8 cellular contexts compared by ENCODE assay signal in the genomic region with DNA sequence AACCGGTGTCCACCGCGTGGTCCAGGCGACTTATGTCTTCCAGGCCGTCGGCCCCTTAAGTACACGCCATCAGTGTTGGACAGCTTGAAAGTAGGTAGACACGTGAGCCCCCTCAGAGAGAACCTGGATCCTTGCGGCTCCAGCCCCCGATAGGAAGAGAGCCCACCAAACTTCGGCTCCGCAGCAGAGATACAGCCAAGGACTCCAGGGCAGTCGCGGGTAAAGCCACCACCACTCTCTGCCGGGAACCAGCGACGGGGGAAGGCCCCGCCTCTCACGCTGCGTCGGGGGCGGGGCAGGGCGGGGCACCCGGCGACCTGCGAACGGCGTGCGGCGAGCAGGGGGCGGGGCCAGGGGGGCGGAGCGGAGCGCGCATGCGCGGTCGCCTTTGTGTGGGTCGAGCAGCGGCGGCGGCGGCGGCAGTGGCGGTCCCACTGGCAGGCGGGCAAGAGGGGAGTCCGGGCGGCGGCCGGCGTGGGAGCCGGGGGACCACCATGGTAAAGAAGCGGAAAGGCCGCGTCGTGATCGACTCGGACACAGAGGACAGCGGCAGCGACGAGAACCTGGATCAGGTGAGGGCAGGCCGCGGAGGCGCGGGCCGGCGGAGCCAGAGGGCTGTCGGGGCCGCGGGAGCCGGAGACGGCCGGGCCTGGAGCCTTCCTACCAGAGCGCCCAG. TPM values are rescaled to one million over a fixed set of nuclear protein-coding genes. Genes with fewer than 3 reads are reported as not detected.
A peak's percentile ranks its signal among the peaks of the same experiment; 100 is the strongest.
DNase-seq lines count a peak whose midpoint lies in the region; ATAC-seq and TF ChIP-seq lines count a peak whose summit lies in the region.

A gene (plus strand): TSS at position 354 of the 676 bp plus-strand sequence. CDS start 21 bp downstream, at position 375.

- H3K9me3 ChIP-seq in aorta (ENCODE audit: control insufficient read depth, low read length): no peaks in the 10 kb centered on the region

- no peaks in the 10 kb centered on the region for H3K36me3 ChIP-seq in aorta (ENCODE audit: control insufficient read depth in 1 of 2, insufficient read depth in 2 of 2, low read length in 1 of 2)

- peak; percentile 57 for DNase-seq in NCI-H2029 (lab: John Stamatoyannopoulos, UW)
- DNase-seq in T-helper 9 cell: peak; percentile 97
- peak; percentile 59 for DNase-seq in astrocyte of the cerebellum (ENCODE audit: low read depth)
- peak; percentile 93 for DNase-seq in hepatic stellate cell (ENCODE audit: low spot score)
- peak; percentile 64 for DNase-seq in renal cortical epithelial cell (ENCODE audit: low read depth)
- DNase-seq in aorta: peak; percentile 96 to 99

- WGBS in aorta, 2 donors: 0% methylated on average over 46 to 74 of the region's 74 CpGs

- in situ Hi-C loops in astrocyte of the cerebellum (cut with HindIII; ENCODE audit: low sequenced_read_pairs): no loop called here

- no peaks in the 10 kb centered on the region for H3K4me1 ChIP-seq in aorta (ENCODE audit: control insufficient read depth in 1 of 2, insufficient read depth in 2 of 2, low read length in 2 of 2)

- H3K27ac ChIP-seq in aorta (ENCODE audit: low read depth in 1 of 2, low read length in 2 of 2): peak within 1 kb of the TSS in 1 of 2 donors; percentile 66

- H3K27me3 ChIP-seq in aorta (ENCODE audit: control insufficient read depth in 1 of 2, insufficient read depth in 2 of 2, low read length in 1 of 2): no peaks in the 10 kb centered on the region

- intact Hi-C loops in aorta (cut with DNase I): loop anchor here in 1 of 2 donors (5.0 kb wide), 1 partner anchor 75 kb away; a partner anchor contains a TSS

- peak; percentile 86 for ATAC-seq in GM18502 (IDR thresholded peaks at IDR 0.05; ENCODE audit: poor library complexity, unreplicated experiment)
- ATAC-seq in HG02938 (IDR thresholded peaks at IDR 0.05; ENCODE audit: unreplicated experiment): peak; percentile 68
- ATAC-seq in aorta (ENCODE audit: low FRiP score): peak; percentile 98

- H3K4me3 ChIP-seq in astrocyte of the cerebellum (ENCODE audit: low read depth, low read length): peak within 1 kb of the TSS; percentile 91
- peak within 1 kb of the TSS; percentile 52 to 86 for H3K4me3 ChIP-seq in aorta (ENCODE audit: low read length in 2 of 2)

- no peak for TF ChIP-seq CTCF in astrocyte of the cerebellum (IDR thresholded peaks at IDR 0.05; ENCODE audit: low read depth, low read length, missing control alignments)

RNA-seq across cellular contexts. Expression of the gene that starts here (rescaled TPM):
- total RNA-seq in renal cortical epithelial cell (16.1 and 33.2 TPM in 2 replicates), aorta (10 to 100 TPM; 29.1 to 36.8 TPM)
- polyA plus RNA-seq in aorta: 10 to 100 TPM; 15.4 to 27.5 TPM
